In the genomic region with DNA sequence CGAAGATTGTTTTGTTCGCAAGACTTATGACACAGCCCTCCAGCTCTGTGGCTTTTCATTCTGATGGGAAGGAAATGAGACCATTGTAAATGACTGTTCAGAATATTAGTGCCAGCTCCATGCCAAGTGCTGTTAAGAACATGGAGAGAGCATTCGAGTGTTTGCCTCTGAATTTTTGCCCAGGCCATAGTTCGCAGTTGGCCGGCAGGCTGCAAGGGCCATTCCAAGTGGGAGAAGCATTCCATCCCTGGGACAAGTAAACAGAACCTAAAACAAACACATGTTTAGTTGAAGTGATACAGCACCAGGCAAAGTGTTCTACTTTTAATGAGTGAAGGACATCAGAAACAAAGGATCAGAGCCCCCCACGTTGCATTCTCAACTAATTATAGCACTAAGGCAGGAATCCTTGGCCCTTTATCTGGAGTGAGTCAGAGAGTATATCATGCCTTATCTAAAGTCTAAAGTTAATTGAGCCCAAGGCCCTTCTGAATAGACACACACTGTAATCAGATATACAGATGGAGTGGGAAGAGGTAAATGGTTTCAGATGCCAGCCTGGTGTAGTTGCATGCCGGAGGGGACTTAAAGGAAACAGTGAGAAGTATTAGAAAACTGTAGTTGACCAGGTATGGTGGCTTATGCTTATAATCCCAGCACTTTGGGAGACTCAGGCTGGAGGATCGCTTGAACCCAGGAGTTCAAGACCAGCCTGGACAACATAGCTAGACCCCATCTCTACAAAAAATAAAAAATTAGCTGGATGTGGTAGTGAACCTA, we compare ENCODE assay signal across 11 cellular contexts. TPM values are rescaled to one million over a fixed set of nuclear protein-coding genes. Genes with fewer than 3 reads are reported as not detected.
DNase-seq lines count a peak whose midpoint lies in the region; ATAC-seq, FAIRE-seq and TF ChIP-seq lines count a peak whose summit lies in the region.
"Had no signal": no experiment of that assay in that cellular context is flagged by ENCODE, and none has a peak within 500 bp of the region (broad histone marks: within the 10 kb centered on the region; RNA-seq: fewer than 3 reads in every experiment).

No MANE protein-coding gene starts in this region.

- H2BK15ac ChIP-seq in mesendoderm (replicated peaks; ENCODE audit: low read depth) = no peak overlapping the region

- DNase-seq in A549 (ENCODE audit: low read depth in 1 of 2, low spot score in 1 of 2) (no peak), NCI-H2107 (lab: John Stamatoyannopoulos, UW) (peak; percentile 23), mesendoderm (peak; percentile 74), NCI-H774 (lab: John Stamatoyannopoulos, UW) (no peak), NOMO-1 treated with DMSO at 0.1 percent for 48 hours (lab: John Stamatoyannopoulos, UW; ENCODE audit: unreplicated experiment) (no peak)
- DNase-seq: activated CD4-positive, alpha-beta T cell treated with anti-CD3 and anti-CD28 coated beads, Interleukin-2, amount 10 ng/mL, durations not matched to agents 24 days and 14 days; activated effector memory CD4-positive, alpha-beta T cell treated with anti-CD3 and anti-CD28 coated beads, Interleukin-2, amount 50 U/mL, for 16 hours; foreskin melanocyte had no signal

- no peak overlapping the region for H3K56ac ChIP-seq in mesendoderm (ENCODE audit: low read length)

- ATAC-seq in A549 (no peak), GM19467 (IDR thresholded peaks at IDR 0.05; ENCODE audit: unreplicated experiment) (no peak)
- ATAC-seq in activated T-helper 17 cell treated with anti-CD3 and anti-CD28 coated beads, Interleukin-2, amount 50 U/mL, for 72 hours (replicated peaks) = no peak

- no peak overlapping the region for H2BK5ac ChIP-seq in mesendoderm (ENCODE audit: low read length)

- peaks cover 21% of the 10 kb centered on the region for H3K79me1 ChIP-seq in mesendoderm (ENCODE audit: low read length)

- no peak overlapping the region for H3K18ac ChIP-seq in mesendoderm (ENCODE audit: low read length)

- H3K4ac ChIP-seq in mesendoderm (ENCODE audit: low read depth, low read length) = no peak overlapping the region

- peaks cover 68% of the 10 kb centered on the region for H3K4me1 Mint-ChIP-seq in brain
- no peaks in the 10 kb centered on the region for H3K4me1 Mint-ChIP-seq in activated T-helper 17 cell treated with anti-CD3 and anti-CD28 coated beads, Interleukin-2, amount 50 U/mL, for 72 hours
- H3K4me1 Mint-ChIP-seq: activated CD4-positive, alpha-beta T cell treated with anti-CD3 and anti-CD28 coated beads, Interleukin-2, amount 10 ng/mL, durations not matched to agents 24 days and 14 days had no signal

- H3K27me3 ChIP-seq in mesendoderm (ENCODE audit: insufficient read depth, low read length, poor library complexity) = no peaks in the 10 kb centered on the region

- H3K36me3 ChIP-seq in mesendoderm (ENCODE audit: control insufficient read depth, insufficient read depth, low read length) = no peaks in the 10 kb centered on the region

- POLR2A ChIA-PET in A549 (lab: Yijun Ruan, JAX) = no interaction called here

- no peak for TF ChIP-seq EP300 in A549 (IDR thresholded peaks at IDR 0.05)

- peaks cover 0 to 14% (median 0%) of the 10 kb centered on the region in 5 experiments for H3K9me3 Mint-ChIP-seq in brain
- no peaks in the 10 kb centered on the region for H3K9me3 Mint-ChIP-seq in activated T-helper 17 cell treated with anti-CD3 and anti-CD28 coated beads, Interleukin-2, amount 50 U/mL, for 72 hours
- H3K9me3 Mint-ChIP-seq: activated CD4-positive, alpha-beta T cell treated with anti-CD3 and anti-CD28 coated beads, Interleukin-2, amount 10 ng/mL, durations not matched to agents 24 days and 14 days had no signal

- 74% methylated on average over 8 of the region's 8 CpGs for WGBS in A549 (ENCODE audit: missing lambda C conversion rate)
- no CpG with 5 or more reads among the region's 8 CpGs for WGBS in mesendoderm (ENCODE audit: extremely low coverage, insufficient coverage, low lambda C conversion rate)

- H3K4me2 ChIP-seq in A549 (peak overlapping the region; percentile 18; the same call in 2 of the 3 replicates), mesendoderm (ENCODE audit: low read length) (no peak overlapping the region)

- peak overlapping the region in 1 of 5 experiments; percentile 16 for H3K4me3 Mint-ChIP-seq in brain
- no peak overlapping the region for H3K4me3 Mint-ChIP-seq in activated T-helper 17 cell treated with anti-CD3 and anti-CD28 coated beads, Interleukin-2, amount 50 U/mL, for 72 hours
- H3K4me3 Mint-ChIP-seq: activated CD4-positive, alpha-beta T cell treated with anti-CD3 and anti-CD28 coated beads, Interleukin-2, amount 10 ng/mL, durations not matched to agents 24 days and 14 days had no signal

- H2AK5ac ChIP-seq in mesendoderm (ENCODE audit: low read length) = no peak overlapping the region

- FAIRE-seq in A549 (lab: Jason Lieb, UNC) = no peak

- H4K8ac ChIP-seq in mesendoderm (ENCODE audit: low read depth, low read length) = no peak overlapping the region

- CTCF ChIA-PET in A549 (lab: Yijun Ruan, JAX) = interaction anchor here (0.6 kb wide), 1 partner anchor 27 kb away, joined by 3 read pairs; no protein-coding TSS in a partner anchor

- H3K9me3 ChIP-seq in A549 = no peaks in the 10 kb centered on the region

- H3K27me3 Mint-ChIP-seq in brain = no peaks in the 10 kb centered on the region
- H3K27me3 Mint-ChIP-seq in activated T-helper 17 cell treated with anti-CD3 and anti-CD28 coated beads, Interleukin-2, amount 50 U/mL, for 72 hours = peaks cover 3% of the 10 kb centered on the region

- no peak for TF ChIP-seq CTCF in A549 (IDR thresholded peaks at IDR 0.05)
- TF ChIP-seq CTCF in brain (conservative IDR thresholded peaks at IDR 0.05) = no peak

- no peak overlapping the region for H3K27ac ChIP-seq in A549
- H3K27ac ChIP-seq in mesendoderm (ENCODE audit: low read depth, low read length) = no peak overlapping the region

- no peak overlapping the region for H2BK120ac ChIP-seq in mesendoderm (ENCODE audit: low read depth, low read length)

- H3K4me3 ChIP-seq in A549 = no peak overlapping the region
- H3K4me3 ChIP-seq in mesendoderm (ENCODE audit: low read length) = no peak overlapping the region

- H3K23ac ChIP-seq in mesendoderm (ENCODE audit: low read length) = no peak overlapping the region

- H3K27ac Mint-ChIP-seq in brain = peak overlapping the region in 4 of 5 experiments; percentile 22 to 84 (median 68)
- no peak overlapping the region for H3K27ac Mint-ChIP-seq in activated T-helper 17 cell treated with anti-CD3 and anti-CD28 coated beads, Interleukin-2, amount 50 U/mL, for 72 hours
- H3K27ac Mint-ChIP-seq: activated CD4-positive, alpha-beta T cell treated with anti-CD3 and anti-CD28 coated beads, Interleukin-2, amount 10 ng/mL, durations not matched to agents 24 days and 14 days had no signal

- no peak overlapping the region for H4K5ac ChIP-seq in mesendoderm (ENCODE audit: low read length)

- H3K4me1 ChIP-seq in A549 (peaks cover 13% of the 10 kb centered on the region; the same call in 2 of the 3 replicates), mesendoderm (ENCODE audit: control insufficient read depth, low read depth, low read length) (peaks cover 10% of the 10 kb centered on the region)

- TF ChIP-seq POLR2A in A549 (IDR thresholded peaks at IDR 0.05; ENCODE audit: low read length) = no peak

- no peak for TF ChIP-seq RAD21 in A549 (conservative IDR thresholded peaks at IDR 0.05 in 1 of 2, IDR thresholded peaks at IDR 0.05 in 1 of 2)

- no peak overlapping the region for H3K9ac ChIP-seq in mesendoderm (ENCODE audit: low read length)

- H3K36me3 Mint-ChIP-seq in brain = peaks cover 55% of the 10 kb centered on the region
- H3K36me3 Mint-ChIP-seq in activated T-helper 17 cell treated with anti-CD3 and anti-CD28 coated beads, Interleukin-2, amount 50 U/mL, for 72 hours (ENCODE audit: low read depth) = no peaks in the 10 kb centered on the region

- peaks cover 15% of the 10 kb centered on the region for H3K79me2 ChIP-seq in mesendoderm (ENCODE audit: control insufficient read depth, insufficient read depth, low read length)

TF ChIP-seq in A549, 52 proteins besides CTCF, POLR2A, EP300 and RAD21 (continues in another document):
- TF ChIP-seq SMC3 (IDR thresholded peaks at IDR 0.05) (no peak), SREBF2 (IDR thresholded peaks at IDR 0.05) (no peak), EHMT2 (IDR thresholded peaks at IDR 0.05; ENCODE audit: low read depth) (no peak), CBX8 (IDR thresholded peaks at IDR 0.05) (no peak), NR3C1 (IDR thresholded peaks at IDR 0.05) (no peak), E2F6 (IDR thresholded peaks at IDR 0.05; ENCODE audit: borderline replicate concordance, low read depth) (no peak), RCOR1 (IDR thresholded peaks at IDR 0.05; ENCODE audit: low read depth, low read length) (no peak), GATA3 (IDR thresholded peaks at IDR 0.05; ENCODE audit: borderline replicate concordance) (no peak)
- TF ChIP-seq, protein P1, sequence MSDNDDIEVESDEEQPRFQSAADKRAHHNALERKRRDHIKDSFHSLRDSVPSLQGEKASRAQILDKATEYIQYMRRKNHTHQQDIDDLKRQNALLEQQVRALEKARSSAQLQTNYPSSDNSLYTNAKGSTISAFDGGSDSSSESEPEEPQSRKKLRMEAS (IDR thresholded peaks at IDR 0.05) = no peak
- TF ChIP-seq, protein P2, sequence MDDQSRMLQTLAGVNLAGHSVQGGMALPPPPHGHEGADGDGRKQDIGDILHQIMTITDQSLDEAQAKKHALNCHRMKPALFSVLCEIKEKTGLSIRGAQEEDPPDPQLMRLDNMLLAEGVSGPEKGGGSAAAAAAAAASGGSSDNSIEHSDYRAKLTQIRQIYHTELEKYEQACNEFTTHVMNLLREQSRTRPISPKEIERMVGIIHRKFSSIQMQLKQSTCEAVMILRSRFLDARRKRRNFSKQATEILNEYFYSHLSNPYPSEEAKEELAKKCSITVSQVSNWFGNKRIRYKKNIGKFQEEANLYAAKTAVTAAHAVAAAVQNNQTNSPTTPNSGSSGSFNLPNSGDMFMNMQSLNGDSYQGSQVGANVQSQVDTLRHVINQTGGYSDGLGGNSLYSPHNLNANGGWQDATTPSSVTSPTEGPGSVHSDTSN (IDR thresholded peaks at IDR 0.05) = no peak

RNA-seq across cellular contexts. Expression of gene NEDD4L, which starts 53.3 kb away (rescaled TPM):
- polyA plus RNA-seq in A549 (2011; rRNA removed) = 36.5 TPM in 2 replicates
- polyA plus RNA-seq in A549 (2012; cell fraction: cytosol; rRNA removed) = 24.0 and 26.7 TPM in 2 replicates
- 36.6 and 42.2 TPM in 2 replicates for polyA plus RNA-seq in A549 (2012; cell fraction: nucleus; rRNA removed)
- 18.0 to 22.6 TPM (median 21.7 TPM) in 3 replicates for polyA plus RNA-seq in A549 (2017; fragmentation: RNase III; extraction: RNeasy Plus Mini Kit Qiagen cat#74134 plus additional on column Dnase treatment)
- 42.8 and 47.3 TPM in 2 replicates for polyA minus RNA-seq in A549 (2011; rRNA and poly(A)+ RNA removed)
- 38.5 TPM for polyA plus RNA-seq in brain (ENCODE audit: insufficient read depth, low read depth, low replicate concordance)
- polyA plus RNA-seq in mesendoderm (2013, experiment 1 of 2) = 76.3 TPM
- 81.0 TPM for polyA plus RNA-seq in mesendoderm (2013, experiment 2 of 2)
- total RNA-seq in activated T-helper 17 cell treated with anti-CD3 and anti-CD28 coated beads, Interleukin-2, amount 50 U/mL, for 72 hours = 1 to 10 TPM; 6.5 to 8.0 TPM

Comparison
In these comparisons a context has a peak if more than half of its experiments do, and no peak if none do; other contexts are left out.
1. DNase-seq: peak in NCI-H2107 (single experiment) and mesendoderm (single experiment); none in A549 (0 of 2), NCI-H774 (single experiment) and NOMO-1 treated with DMSO at 0.1 percent for 48 hours (single experiment).